In genomic region chr4:68349361-68350360, GRCh38 we compare ENCODE assay signal across 1 cellular context.
TF ChIP-seq lines count a peak whose summit lies in the region.

Gene YTHDC1 (minus strand): TSS chr4:68350090. CDS start chr4:68349753, 337 bp downstream.

TF ChIP-seq in GM12878, 131 proteins besides CTCF, POLR2A, EP300 and RAD21 (continued from another document and continues in another):
- TF ChIP-seq RB1 (IDR thresholded peaks at IDR 0.05; ENCODE audit: borderline replicate concordance) (peak; percentile 25; the same call in 1 of the 2 replicates), ZNF274 (IDR thresholded peaks at IDR 0.05; ENCODE audit: insufficient read depth, insufficient read length) (no peak), TARDBP (IDR thresholded peaks at IDR 0.05; ENCODE audit: borderline replicate concordance) (no peak), YBX1 (IDR thresholded peaks at IDR 0.05) (no peak), SREBF2 (IDR thresholded peaks at IDR 0.05; ENCODE audit: low read length) (no peak), USF2 (IDR thresholded peaks at IDR 0.05; ENCODE audit: borderline replicate concordance, low read depth, low read length) (no peak), NFXL1 (IDR thresholded peaks at IDR 0.05; ENCODE audit: borderline replicate concordance) (no peak), POLR2AphosphoS5 (IDR thresholded peaks at IDR 0.05; ENCODE audit: low read length) (peak; percentile 93), ZZZ3 (IDR thresholded peaks at IDR 0.05; ENCODE audit: control insufficient read depth, insufficient read length, low read depth) (no peak), SUZ12 (IDR thresholded peaks at IDR 0.05; ENCODE audit: unreplicated experiment) (no peak), CUX1 (IDR thresholded peaks at IDR 0.05; ENCODE audit: insufficient replicate concordance, low read depth, low read length) (peak; percentile 19), CREM (IDR thresholded peaks at IDR 0.05; ENCODE audit: low read depth) (peak; percentile 96), KLF5 (IDR thresholded peaks at IDR 0.05; ENCODE audit: partially characterized antibody) (peak; percentile 80), ZSCAN29 (IDR thresholded peaks at IDR 0.05) (peak; percentile 50; the same call in 1 of the 2 replicates), CHD4 (IDR thresholded peaks at IDR 0.05) (no peak), BRCA1 (IDR thresholded peaks at IDR 0.05; ENCODE audit: low read depth, low read length) (no peak), BHLHE40 (IDR thresholded peaks at IDR 0.05; ENCODE audit: borderline replicate concordance in 1 of 2, low read depth in 2 of 2, low read length in 1 of 2) (peak; percentile 97 to 98), SP1 (IDR thresholded peaks at IDR 0.05; ENCODE audit: low read depth, low read length) (peak; percentile 58), ZBTB40 (IDR thresholded peaks at IDR 0.05; ENCODE audit: borderline replicate concordance) (no peak), SUPT20H (IDR thresholded peaks at IDR 0.05; ENCODE audit: borderline replicate concordance, control insufficient read depth, low read depth, low read length) (no peak), EZH2 (IDR thresholded peaks at IDR 0.05; ENCODE audit: borderline replicate concordance, control insufficient read depth, low read depth, low read length) (no peak), HSF1 (IDR thresholded peaks at IDR 0.05; ENCODE audit: low read depth, low read length) (no peak), RUNX3 (IDR thresholded peaks at IDR 0.05; ENCODE audit: low read length) (peak; percentile 26; the same call in 1 of the 2 replicates), BCLAF1 (IDR thresholded peaks at IDR 0.05) (no peak), ELK1 (IDR thresholded peaks at IDR 0.05; ENCODE audit: low read depth, low read length) (peak; percentile 62), IRF4 (IDR thresholded peaks at IDR 0.05; ENCODE audit: low read depth, low read length) (peak; percentile 21; the same call in 1 of the 2 replicates), ZNF687 (IDR thresholded peaks at IDR 0.05) (peak; percentile 93), ZNF207 (IDR thresholded peaks at IDR 0.05; ENCODE audit: borderline replicate concordance) (peak; percentile 45; the same call in 1 of the 2 replicates), ZBTB33 (IDR thresholded peaks at IDR 0.05) (no peak), WRNIP1 (IDR thresholded peaks at IDR 0.05; ENCODE audit: borderline replicate concordance, low read depth, low read length) (no peak), RFX5 (IDR thresholded peaks at IDR 0.05; ENCODE audit: low read depth, low read length) (peak; percentile 73)
